Comparison of ENCODE assay signal across 8 cellular contexts in the genomic region with DNA sequence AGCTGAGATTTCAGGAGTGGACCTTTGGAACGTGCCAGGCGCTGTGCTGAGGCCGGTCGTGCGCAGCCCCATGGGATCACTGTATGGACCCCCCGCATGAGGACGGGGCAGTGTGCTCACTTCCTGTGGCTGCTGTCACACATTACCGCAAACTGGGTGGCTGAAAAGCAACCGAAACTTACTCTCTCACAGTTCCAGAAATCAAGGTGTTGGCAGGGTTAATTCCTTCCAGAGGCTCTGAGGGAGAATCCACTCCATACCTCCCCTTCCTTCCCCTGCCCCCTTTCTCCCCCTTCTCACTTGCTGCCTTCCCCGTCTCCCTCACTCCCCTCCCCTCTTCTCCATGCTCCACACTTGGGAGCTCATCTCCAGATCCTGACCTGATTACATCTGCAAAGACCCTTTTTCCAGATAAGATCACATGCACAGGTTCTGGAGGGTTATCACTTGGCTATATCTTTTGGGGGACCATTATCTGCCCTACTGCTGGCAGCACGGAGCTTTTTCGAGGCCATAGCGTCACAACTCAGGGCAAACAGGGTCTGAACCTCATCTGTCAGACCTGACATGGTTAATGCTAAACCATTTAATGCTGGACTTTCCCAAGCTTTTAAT. TPM values are rescaled to one million over a fixed set of nuclear protein-coding genes. Genes with fewer than 3 reads are reported as not detected.
DNase-seq lines count a peak whose midpoint lies in the region; ATAC-seq and TF ChIP-seq lines count a peak whose summit lies in the region.

No MANE protein-coding gene starts in this region.

- no peak overlapping the region for H3K4me3 ChIP-seq in adipocyte (ENCODE audit: low read length)
- H3K4me3 ChIP-seq in osteoblast (ENCODE audit: insufficient read depth, low read length) = no peak overlapping the region

- H4K20me1 ChIP-seq in osteoblast (ENCODE audit: insufficient read depth, low read length) = peaks cover 31% of the 10 kb centered on the region

- peak; percentile 26 for TF ChIP-seq POLR2A in GM18505 (IDR thresholded peaks at IDR 0.05; ENCODE audit: borderline replicate concordance, extremely low read depth, insufficient read depth, insufficient read length)

- no peak for ATAC-seq in GM18505 (IDR thresholded peaks at IDR 0.05; ENCODE audit: unreplicated experiment)
- peak; percentile 37 for ATAC-seq in HG03095 (IDR thresholded peaks at IDR 0.05; ENCODE audit: unreplicated experiment)
- ATAC-seq in HG03139 (IDR thresholded peaks at IDR 0.05; ENCODE audit: unreplicated experiment) = no peak
- no peak for ATAC-seq in GM21390 (IDR thresholded peaks at IDR 0.05; ENCODE audit: unreplicated experiment)

- H3K36me3 ChIP-seq in adipocyte (ENCODE audit: control insufficient read depth, insufficient read depth, low read length, severe bottlenecking) = peaks cover under 1% of the 10 kb centered on the region
- no peaks in the 10 kb centered on the region for H3K36me3 ChIP-seq in osteoblast (ENCODE audit: insufficient read depth, low read length)

- no peak for TF ChIP-seq CTCF in osteoblast (IDR thresholded peaks at IDR 0.05; ENCODE audit: extremely low read depth, low read depth, low read length)

- peaks cover 93% of the 10 kb centered on the region for H3K79me2 ChIP-seq in osteoblast (ENCODE audit: insufficient read depth, low read length)

- H3K27ac ChIP-seq in osteoblast (ENCODE audit: low read depth, low read length) = no peak overlapping the region

- H3K27me3 ChIP-seq in adipocyte (replicated peaks; ENCODE audit: control insufficient read depth, insufficient read depth, low read length) (no peaks in the 10 kb centered on the region), osteoblast (ENCODE audit: insufficient read depth, low read length) (no peaks in the 10 kb centered on the region)

- peak overlapping the region; percentile 89 for H3K9ac ChIP-seq in adipocyte (ENCODE audit: low read length)

- H3K4me1 ChIP-seq in adipocyte (ENCODE audit: control insufficient read depth, insufficient read depth, low read length) (peaks cover 68% of the 10 kb centered on the region), osteoblast (ENCODE audit: insufficient read depth, low read length) (peaks cover 15% of the 10 kb centered on the region)

- H3K4me2 ChIP-seq in osteoblast (ENCODE audit: insufficient read depth, low read length) = no peak overlapping the region

- DNase-seq in adipocyte (ENCODE audit: low read depth) = no peak
- DNase-seq in osteoblast (ENCODE audit: insufficient read length, low spot score, missing footprints) = peak; percentile 8
- no peak for DNase-seq in dermis blood vessel endothelial cell
- DNase-seq in iPS-NIHi11 (ENCODE audit: low spot score) = no peak

- no peak overlapping the region for H2AFZ ChIP-seq in osteoblast (ENCODE audit: low read length)

- H3K9me3 ChIP-seq in adipocyte (ENCODE audit: control insufficient read depth, low read length) = peaks cover 5% of the 10 kb centered on the region
- no peaks in the 10 kb centered on the region for H3K9me3 ChIP-seq in osteoblast (ENCODE audit: low read depth, low read length)

RNA-seq across cellular contexts. Expression of a gene that starts 41.2 kb away (rescaled TPM):
- total RNA-seq in osteoblast (53.3 and 58.6 TPM in 2 replicates), dermis blood vessel endothelial cell (35.2 and 41.8 TPM in 2 replicates)
